Comparison of ENCODE assay signal across 29 cellular contexts in genomic region chr16:19265531-19265930, GRCh38. TPM values are rescaled to one million over a fixed set of nuclear protein-coding genes. Genes with fewer than 3 reads are reported as not detected.
"Had no signal": no experiment of that assay in that cellular context is flagged by ENCODE, and none has a peak within 500 bp of the region (broad histone marks: within the 10 kb centered on the region; RNA-seq: fewer than 3 reads in every experiment).

No MANE protein-coding gene starts in this region.

- H3K36me3 Mint-ChIP-seq: natural killer cell treated with Interleukin-12 subunit alpha and Interleukin-12 subunit beta and Interleukin-15 and Interleukin-18, amount 100 ng/mL, for 72 hours; stimulated activated effector memory CD8-positive, alpha-beta T cell treated with anti-CD3 and anti-CD28 coated beads, Interleukin-12 subunit alpha, Interleukin-12 subunit beta, amount 100 ng/mL, for 72 hours had no signal

- H3K27me3 ChIP-seq: hepatocyte, right atrium auricular region, sigmoid colon, testis, tibial nerve, upper lobe of right lung, vagina had no signal

- DNase-seq: effector CD4-positive, alpha-beta T cell; endodermal cell; erythroblast; foreskin melanocyte; kidney; left cardiac atrium; left ventricle myocardium inferior; lower lobe of right lung; mesenchymal stem cell; midbrain; psoas muscle; sigmoid colon; stimulated activated CD4-positive, alpha-beta T cell treated with anti-CD3 and anti-CD28 coated beads, Interleukin-12 subunit alpha, Interleukin-12 subunit beta, amount 100 ng/mL, for 4 hours; stimulated activated CD8-positive, alpha-beta memory T cell treated with anti-CD3 and anti-CD28 coated beads, Interleukin-4, amount 100 ng/mL, for 48 hours; stimulated activated naive CD8-positive, alpha-beta T cell treated with anti-CD3 and anti-CD28 coated beads, Interleukin-15, Interleukin-2, amounts not matched to agents 100 U/mL and 50 U/mL, for 24 hours; testis; upper lobe of right lung had no signal

- ATAC-seq: left cardiac atrium; lower lobe of right lung; natural killer cell treated with Interleukin-12 subunit alpha and Interleukin-12 subunit beta and Interleukin-15 and Interleukin-18, amount 100 ng/mL, for 72 hours; psoas muscle; stimulated activated effector memory CD8-positive, alpha-beta T cell treated with anti-CD3 and anti-CD28 coated beads, Interleukin-12 subunit alpha, Interleukin-12 subunit beta, amount 100 ng/mL, for 72 hours; stimulated activated naive CD8-positive, alpha-beta T cell treated with anti-CD3 and anti-CD28 coated beads, Interleukin-15, Interleukin-2, amounts not matched to agents 100 U/mL and 50 U/mL, for 24 hours; upper lobe of right lung had no signal

- H3K9ac ChIP-seq: parathyroid adenoma had no signal

- H3K4me1 Mint-ChIP-seq: endodermal cell; stimulated activated effector memory CD8-positive, alpha-beta T cell treated with anti-CD3 and anti-CD28 coated beads, Interleukin-12 subunit alpha, Interleukin-12 subunit beta, amount 100 ng/mL, for 72 hours had no signal

- H3K27ac ChIP-seq: coronary artery, hepatocyte, left ventricle myocardium inferior, lower lobe of right lung, parathyroid adenoma, psoas muscle, right atrium auricular region, sigmoid colon, skin epidermis, testis, tibial nerve, upper lobe of right lung, vagina had no signal

- H3K9me3 ChIP-seq: sigmoid colon, testis, upper lobe of right lung, vagina had no signal

- H3K4me1 ChIP-seq: left ventricle myocardium inferior, lower lobe of right lung, parathyroid adenoma, psoas muscle, right atrium auricular region, sigmoid colon, testis, tibial nerve, upper lobe of right lung, vagina had no signal

- H3K4me2 ChIP-seq: hepatocyte had no signal

- H3K4me3 ChIP-seq: coronary artery, hepatocyte, left ventricle myocardium inferior, lower lobe of right lung, psoas muscle, right atrium auricular region, sigmoid colon, skin epidermis, testis, tibial nerve, upper lobe of right lung, vagina had no signal

- H3K27ac Mint-ChIP-seq: endodermal cell; natural killer cell treated with Interleukin-12 subunit alpha and Interleukin-12 subunit beta and Interleukin-15 and Interleukin-18, amount 100 ng/mL, for 72 hours; stimulated activated effector memory CD8-positive, alpha-beta T cell treated with anti-CD3 and anti-CD28 coated beads, Interleukin-12 subunit alpha, Interleukin-12 subunit beta, amount 100 ng/mL, for 72 hours had no signal

- H3K79me2 ChIP-seq: hepatocyte, parathyroid adenoma had no signal

- FAIRE-seq: endothelial cell of umbilical vein, kidney had no signal

- H3K36me3 ChIP-seq: left ventricle myocardium inferior, lower lobe of right lung, right atrium auricular region, sigmoid colon, tibial nerve, upper lobe of right lung had no signal

- H2AFZ ChIP-seq: hepatocyte, parathyroid adenoma had no signal

- H3K4me3 Mint-ChIP-seq: endodermal cell; natural killer cell treated with Interleukin-12 subunit alpha and Interleukin-12 subunit beta and Interleukin-15 and Interleukin-18, amount 100 ng/mL, for 72 hours; stimulated activated effector memory CD8-positive, alpha-beta T cell treated with anti-CD3 and anti-CD28 coated beads, Interleukin-12 subunit alpha, Interleukin-12 subunit beta, amount 100 ng/mL, for 72 hours had no signal

RNA-seq across cellular contexts. Expression of gene CLEC19A, which starts 20.0 kb away (rescaled TPM):
- total RNA-seq: dermis microvascular lymphatic vessel endothelial cell; endothelial cell of umbilical vein; hepatocyte; kidney; left cardiac atrium; left ventricle myocardium inferior; lower lobe of right lung; natural killer cell treated with Interleukin-12 subunit alpha and Interleukin-12 subunit beta and Interleukin-15 and Interleukin-18, amount 100 ng/mL, for 72 hours; omental fat pad; psoas muscle; right atrium auricular region; sigmoid colon; testis; tibial nerve; vagina had no signal
- polyA plus RNA-seq: endothelial cell of umbilical vein, hepatocyte, psoas muscle, sigmoid colon had no signal
